17 cellular contexts compared by ENCODE assay signal in the genomic region with DNA sequence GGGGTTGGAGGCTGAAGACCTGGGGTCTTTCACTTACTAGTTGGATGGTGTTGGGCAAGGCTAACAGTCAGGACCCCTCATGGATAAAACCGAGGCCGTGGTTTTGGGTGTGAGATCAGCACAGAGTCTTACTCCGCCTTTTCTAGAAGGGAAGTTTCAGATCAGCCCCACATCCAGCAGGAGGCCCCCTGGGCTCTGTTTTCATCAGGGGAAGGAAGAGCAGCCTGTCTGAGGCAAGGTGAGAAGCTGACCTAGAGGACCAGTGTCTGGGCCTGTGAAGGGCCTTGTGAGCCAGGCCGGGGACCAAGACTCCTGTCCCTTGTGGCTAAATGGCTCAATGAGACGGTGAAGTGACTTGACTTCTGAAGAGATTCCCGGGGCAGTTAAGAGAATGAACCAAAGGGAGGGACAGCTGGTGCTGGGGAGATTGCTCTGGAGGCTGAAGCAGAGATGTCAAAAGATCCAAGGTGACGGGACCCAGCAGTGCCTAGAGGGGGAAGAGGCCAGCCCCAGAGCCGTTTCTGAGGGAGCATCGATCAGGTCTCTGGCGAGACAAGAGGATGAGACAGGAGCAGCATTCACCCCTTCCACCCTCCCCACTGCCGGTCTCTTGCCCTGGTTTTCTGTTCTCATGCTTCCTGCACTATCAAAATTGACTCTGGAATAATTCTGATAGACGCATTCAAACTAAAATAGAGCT. TPM values are rescaled to one million over a fixed set of nuclear protein-coding genes. Genes with fewer than 3 reads are reported as not detected.
A peak's percentile ranks its signal among the peaks of the same experiment; 100 is the strongest.
DNase-seq lines count a peak whose midpoint lies in the region; FAIRE-seq and TF ChIP-seq lines count a peak whose summit lies in the region.
"Had no signal": no experiment of that assay in that cellular context is flagged by ENCODE, and none has a peak within 500 bp of the region (broad histone marks: within the 10 kb centered on the region; RNA-seq: fewer than 3 reads in every experiment).

No MANE protein-coding gene starts in this region.

- H3K4me1 Mint-ChIP-seq in brain = peaks cover 56% of the 10 kb centered on the region
- no peaks in the 10 kb centered on the region for H3K4me1 Mint-ChIP-seq in activated T-helper 1 cell treated with anti-CD3 and anti-CD28 coated beads, Interleukin-12 subunit alpha, Interleukin-12 subunit beta, Interleukin-2, Interleukin-4 antibody, amounts not matched to agents 30 ng/mL and 10 ng/mL and 1 ng/mL, durations not matched to agents 14 hours and 24 hours and 36 hours (ENCODE audit: low read depth)
- H3K4me1 Mint-ChIP-seq: CD8-positive, alpha-beta memory T cell had no signal

- H3K27ac Mint-ChIP-seq in brain = peak overlapping the region; percentile 30 to 94 (median 78)
- H3K27ac Mint-ChIP-seq in activated T-helper 1 cell treated with anti-CD3 and anti-CD28 coated beads, Interleukin-12 subunit alpha, Interleukin-12 subunit beta, Interleukin-2, Interleukin-4 antibody, amounts not matched to agents 30 ng/mL and 10 ng/mL and 1 ng/mL, durations not matched to agents 14 hours and 24 hours and 36 hours = no peak overlapping the region
- H3K27ac Mint-ChIP-seq: CD8-positive, alpha-beta memory T cell had no signal

- no peak overlapping the region for H3K4me3 ChIP-seq in H7 (ENCODE audit: insufficient read depth, low read depth, low read length)
- no peak overlapping the region for H3K4me3 ChIP-seq in kidney (ENCODE audit: low read length in 2 of 2)
- H3K4me3 ChIP-seq: GM23248, MG63, PC-9 had no signal

- no peak for TF ChIP-seq CTCF in brain (conservative IDR thresholded peaks at IDR 0.05)
- TF ChIP-seq CTCF in kidney (IDR thresholded peaks at IDR 0.05; ENCODE audit: borderline replicate concordance, extremely low read depth, insufficient read depth) = no peak

- no peak overlapping the region for H3K9ac ChIP-seq in kidney (ENCODE audit: low read length in 2 of 2)
- H3K9ac ChIP-seq: GM23248, KMS-11 had no signal

- DNase-seq in H7 (peak; percentile 20), kidney (peak; percentile 23), substantia nigra (lab: John Stamatoyannopoulos, UW) (peak in 2 of 49 donors; percentile 13 to 20), frontal cortex (ENCODE audit: low spot score in 2 of 2) (no peak), NCI-H524 (lab: John Stamatoyannopoulos, UW) (no peak), DMS53 treated with DMSO at 0.1 percent for 48 hours (lab: John Stamatoyannopoulos, UW; ENCODE audit: unreplicated experiment) (no peak)
- DNase-seq in activated T-helper 1 cell treated with anti-CD3 and anti-CD28 coated beads, Interleukin-12 subunit alpha, Interleukin-12 subunit beta, Interleukin-2, Interleukin-4 antibody, amounts not matched to agents 30 ng/mL and 10 ng/mL and 1 ng/mL, durations not matched to agents 14 hours and 24 hours and 36 hours (ENCODE audit: low spot score) = no peak
- DNase-seq: BE2C; CD8-positive, alpha-beta memory T cell; DMS 273 treated with DMSO at 0.1 percent for 48 hours; MG63; NCI-H1092 treated with DMSO at 0.1 percent for 48 hours; NCI-H748 treated with DMSO at 0.1 percent for 48 hours; PC-9 had no signal

- H3K27me3 Mint-ChIP-seq in brain = no peaks in the 10 kb centered on the region
- no peaks in the 10 kb centered on the region for H3K27me3 Mint-ChIP-seq in activated T-helper 1 cell treated with anti-CD3 and anti-CD28 coated beads, Interleukin-12 subunit alpha, Interleukin-12 subunit beta, Interleukin-2, Interleukin-4 antibody, amounts not matched to agents 30 ng/mL and 10 ng/mL and 1 ng/mL, durations not matched to agents 14 hours and 24 hours and 36 hours (ENCODE audit: insufficient read depth)

- intact Hi-C loops in kidney (cut with DNase I) = loop anchor here (10.0 kb wide), 1 partner anchor 182 kb away; the partner anchor contains the start of gene TEX52
- intact Hi-C loops in activated T-helper 1 cell treated with anti-CD3 and anti-CD28 coated beads, Interleukin-12 subunit alpha, Interleukin-12 subunit beta, Interleukin-2, Interleukin-4 antibody, amounts not matched to agents 30 ng/mL and 10 ng/mL and 1 ng/mL, durations not matched to agents 14 hours and 24 hours and 36 hours (cut with micrococcal nuclease) = no loop called here

- H3K27ac ChIP-seq in kidney (ENCODE audit: low read depth in 2 of 2, low read length in 2 of 2) = no peak overlapping the region
- H3K27ac ChIP-seq in substantia nigra (ENCODE audit: low read depth, low read length, poor library complexity, severe bottlenecking) = peak overlapping the region; percentile 95
- H3K27ac ChIP-seq: GM23248, KMS-11, PC-9 had no signal

- no peaks in the 10 kb centered on the region for H3K9me3 ChIP-seq in kidney (ENCODE audit: control insufficient read depth in 1 of 2, low read length in 2 of 2)
- H3K9me3 ChIP-seq: BE2C, MG63 had no signal

- no peak overlapping the region for H3K4me3 Mint-ChIP-seq in brain
- H3K4me3 Mint-ChIP-seq in activated T-helper 1 cell treated with anti-CD3 and anti-CD28 coated beads, Interleukin-12 subunit alpha, Interleukin-12 subunit beta, Interleukin-2, Interleukin-4 antibody, amounts not matched to agents 30 ng/mL and 10 ng/mL and 1 ng/mL, durations not matched to agents 14 hours and 24 hours and 36 hours = no peak overlapping the region
- H3K4me3 Mint-ChIP-seq: CD8-positive, alpha-beta memory T cell had no signal

- no peaks in the 10 kb centered on the region for H3K27me3 ChIP-seq in H7 (ENCODE audit: control insufficient read depth, insufficient read depth, low read length)
- H3K27me3 ChIP-seq: BE2C, MG63 had no signal

- no peaks in the 10 kb centered on the region for H3K9me3 Mint-ChIP-seq in brain
- no peaks in the 10 kb centered on the region for H3K9me3 Mint-ChIP-seq in activated T-helper 1 cell treated with anti-CD3 and anti-CD28 coated beads, Interleukin-12 subunit alpha, Interleukin-12 subunit beta, Interleukin-2, Interleukin-4 antibody, amounts not matched to agents 30 ng/mL and 10 ng/mL and 1 ng/mL, durations not matched to agents 14 hours and 24 hours and 36 hours
- H3K9me3 Mint-ChIP-seq: CD8-positive, alpha-beta memory T cell had no signal

- H3K36me3 Mint-ChIP-seq in brain = no peaks in the 10 kb centered on the region
- no peaks in the 10 kb centered on the region for H3K36me3 Mint-ChIP-seq in activated T-helper 1 cell treated with anti-CD3 and anti-CD28 coated beads, Interleukin-12 subunit alpha, Interleukin-12 subunit beta, Interleukin-2, Interleukin-4 antibody, amounts not matched to agents 30 ng/mL and 10 ng/mL and 1 ng/mL, durations not matched to agents 14 hours and 24 hours and 36 hours (ENCODE audit: low read depth)
- H3K36me3 Mint-ChIP-seq: CD8-positive, alpha-beta memory T cell had no signal

- H3K36me3 ChIP-seq in H7 (replicated peaks; ENCODE audit: control insufficient read depth, insufficient read depth, low read length) (peaks cover 35% of the 10 kb centered on the region), kidney (ENCODE audit: control insufficient read depth in 1 of 2, insufficient read depth in 2 of 2, low read length in 2 of 2) (peaks cover 0 to 6% of the 10 kb centered on the region in 2 donors)
- H3K36me3 ChIP-seq: BE2C had no signal

- H3K4me1 ChIP-seq in kidney (ENCODE audit: control insufficient read depth in 1 of 2, insufficient read depth in 1 of 2, low read depth in 1 of 2, low read length in 2 of 2) = peaks cover 0 to 5% of the 10 kb centered on the region in 2 donors

- FAIRE-seq in kidney (lab: Jason Lieb, UNC) = no peak
- no peak for FAIRE-seq in frontal cortex (lab: Jason Lieb, UNC)

RNA-seq across cellular contexts. Expression of gene TSPAN9, which starts 40.1 kb away (rescaled TPM):
- 20.5 and 22.4 TPM in 2 replicates for total RNA-seq in H7 (2014; rRNA removed; shearing (Covaris generic))
- polyA plus RNA-seq in brain (ENCODE audit: insufficient read depth, low read depth, low replicate concordance) = 9.1 TPM
- total RNA-seq in kidney = 81.6 TPM
- polyA plus RNA-seq in kidney (ENCODE audit: insufficient read depth, low read depth, low replicate concordance) = 62.4 TPM
- 22.4 TPM for total RNA-seq in frontal cortex
- total RNA-seq in activated T-helper 1 cell treated with anti-CD3 and anti-CD28 coated beads, Interleukin-12 subunit alpha, Interleukin-12 subunit beta, Interleukin-2, Interleukin-4 antibody, amounts not matched to agents 30 ng/mL and 10 ng/mL and 1 ng/mL, durations not matched to agents 14 hours and 24 hours and 36 hours = 0.44 and 0.47 TPM in 2 replicates
- polyA plus RNA-seq: CD8-positive, alpha-beta memory T cell had no signal

Comparison
In these comparisons a context has a peak if more than half of its experiments do, and no peak if none do; other contexts are left out.
1. DNase-seq: peak in H7 (single experiment) and kidney (single experiment); none in frontal cortex (0 of 2), activated T-helper 1 cell treated with anti-CD3 and anti-CD28 coated beads, Interleukin-12 subunit alpha, Interleukin-12 subunit beta, Interleukin-2, Interleukin-4 antibody, amounts not matched to agents 30 ng/mL and 10 ng/mL and 1 ng/mL, durations not matched to agents 14 hours and 24 hours and 36 hours (single experiment), NCI-H524 (0 of 2) and DMS53 treated with DMSO at 0.1 percent for 48 hours (single experiment).
2. RNA of gene TSPAN9, which starts 40.1 kb away (total RNA-seq): 81.6 TPM in kidney (single experiment), 20.5 to 22.4 TPM in H7 and 22.4 TPM in frontal cortex (single experiment); 0.44 to 0.47 TPM in activated T-helper 1 cell treated with anti-CD3 and anti-CD28 coated beads, Interleukin-12 subunit alpha, Interleukin-12 subunit beta, Interleukin-2, Interleukin-4 antibody, amounts not matched to agents 30 ng/mL and 10 ng/mL and 1 ng/mL, durations not matched to agents 14 hours and 24 hours and 36 hours; every median in the first group is over 10 times any median in the second.